ENCODE assay signal across 10 cellular contexts in the genomic region with DNA sequence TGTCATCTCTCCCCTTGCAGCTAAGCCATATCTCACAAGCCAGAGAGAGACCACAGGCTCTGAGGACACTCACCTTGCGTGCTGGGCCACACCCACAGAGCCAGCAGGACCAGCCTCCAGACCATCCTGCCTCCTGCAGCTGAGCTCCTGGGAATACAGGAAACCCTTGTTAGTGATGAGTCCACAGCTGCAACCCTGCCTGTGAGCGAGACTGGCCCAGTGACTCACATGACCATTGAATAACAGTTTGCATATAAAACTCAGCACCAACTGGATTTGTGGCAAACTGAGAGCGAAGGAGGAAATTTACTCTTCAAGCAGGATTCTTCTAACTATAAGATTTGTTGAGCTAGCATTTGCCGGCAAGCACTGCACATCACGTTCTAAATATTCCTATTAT. TPM values are rescaled to one million over a fixed set of nuclear protein-coding genes. Genes with fewer than 3 reads are reported as not detected.
A peak's percentile ranks its signal among the peaks of the same experiment; 100 is the strongest.
DNase-seq lines count a peak whose midpoint lies in the region; ATAC-seq and TF ChIP-seq lines count a peak whose summit lies in the region.
"Had no signal": no experiment of that assay in that cellular context is flagged by ENCODE, and none has a peak within 500 bp of the region (broad histone marks: within the 10 kb centered on the region; RNA-seq: fewer than 3 reads in every experiment).

No MANE protein-coding gene starts in this region.

- peak; percentile 81 for DNase-seq in AG09309 (ENCODE audit: low read depth)
- peak; percentile 83 for DNase-seq in NCI-H146 treated with DMSO at 0.1 percent for 48 hours (lab: John Stamatoyannopoulos, UW; ENCODE audit: unreplicated experiment)
- DNase-seq in epithelial cell of esophagus (ENCODE audit: low read depth): peak; percentile 89
- DNase-seq in body of pancreas: no peak
- no peak for DNase-seq in activated CD8-positive, alpha-beta T cell treated with anti-CD3 and anti-CD28 coated beads for 36 hours
- DNase-seq in SKM-1 treated with dmso at 0.1 percent for 144 hours (lab: John Stamatoyannopoulos, UW; ENCODE audit: unreplicated experiment): no peak
- DNase-seq: NCI-H187 had no signal

- H3K4me3 Mint-ChIP-seq in activated CD8-positive, alpha-beta T cell treated with anti-CD3 and anti-CD28 coated beads for 36 hours: no peak overlapping the region
- H3K4me3 Mint-ChIP-seq: activated T-helper 1 cell treated with anti-CD3 and anti-CD28 coated beads, Interleukin-12 subunit alpha, Interleukin-12 subunit beta, Interleukin-2, Interleukin-4 antibody, amounts not matched to agents 30 ng/mL and 10 ng/mL and 1 ng/mL, durations not matched to agents 14 hours and 24 hours and 36 hours had no signal

- POLR2A ChIA-PET in activated CD8-positive, alpha-beta T cell treated with anti-CD3 and anti-CD28 coated beads for 36 hours (lab: Charles Lee): interaction anchor here (1.4 kb wide), 1 partner anchor 15 kb away, joined by 3 read pairs; no protein-coding TSS in a partner anchor

- no peak for TF ChIP-seq CTCF in AG09309 (IDR thresholded peaks at IDR 0.05; ENCODE audit: control insufficient read depth, insufficient read depth, low read depth, low read length, missing control alignments)
- no peak for TF ChIP-seq CTCF in epithelial cell of esophagus (IDR thresholded peaks at IDR 0.05; ENCODE audit: insufficient read depth, low read depth, low read length, missing control alignments)
- no peak for TF ChIP-seq CTCF in body of pancreas (IDR thresholded peaks at IDR 0.05)
- no peak for TF ChIP-seq CTCF in activated CD8-positive, alpha-beta T cell treated with anti-CD3 and anti-CD28 coated beads for 36 hours (IDR thresholded peaks at IDR 0.05)

- peak overlapping the region; percentile 31 for H3K27ac ChIP-seq in muscle layer of colon (ENCODE audit: low read depth, low read length)
- H3K27ac ChIP-seq in body of pancreas: no peak overlapping the region

- H3K36me3 Mint-ChIP-seq in activated CD8-positive, alpha-beta T cell treated with anti-CD3 and anti-CD28 coated beads for 36 hours (ENCODE audit: low read depth): no peaks in the 10 kb centered on the region

- H3K9me3 ChIP-seq in muscle layer of colon (ENCODE audit: low read length) (no peaks in the 10 kb centered on the region), body of pancreas (no peaks in the 10 kb centered on the region)

- no peak overlapping the region for H3K27ac Mint-ChIP-seq in activated CD8-positive, alpha-beta T cell treated with anti-CD3 and anti-CD28 coated beads for 36 hours
- H3K27ac Mint-ChIP-seq: activated T-helper 1 cell treated with anti-CD3 and anti-CD28 coated beads, Interleukin-12 subunit alpha, Interleukin-12 subunit beta, Interleukin-2, Interleukin-4 antibody, amounts not matched to agents 30 ng/mL and 10 ng/mL and 1 ng/mL, durations not matched to agents 14 hours and 24 hours and 36 hours had no signal

- no peaks in the 10 kb centered on the region for H3K9me3 Mint-ChIP-seq in activated CD8-positive, alpha-beta T cell treated with anti-CD3 and anti-CD28 coated beads for 36 hours

- H3K4me3 ChIP-seq in AG09309 (ENCODE audit: control insufficient read depth, low read depth, low read length) (peak overlapping the region; percentile 68), epithelial cell of esophagus (ENCODE audit: low read length) (no peak overlapping the region), muscle layer of colon (ENCODE audit: low read depth in 1 of 2, low read length in 2 of 2) (peak overlapping the region in 1 of 2 donors; percentile 51), body of pancreas (no peak overlapping the region)

- no peak overlapping the region for H3K9ac ChIP-seq in muscle layer of colon (ENCODE audit: low read length)

- no peak for TF ChIP-seq POLR2A in body of pancreas (IDR thresholded peaks at IDR 0.05)

- ATAC-seq in HG02870 (IDR thresholded peaks at IDR 0.05; ENCODE audit: unreplicated experiment) (no peak), body of pancreas (no peak)
- ATAC-seq in activated CD8-positive, alpha-beta T cell treated with anti-CD3 and anti-CD28 coated beads for 36 hours: no peak

- intact Hi-C loops in body of pancreas (cut with DNase I): no loop called here
- intact Hi-C loops in activated CD8-positive, alpha-beta T cell treated with anti-CD3 and anti-CD28 coated beads for 36 hours (cut with micrococcal nuclease): no loop called here

- H3K36me3 ChIP-seq in muscle layer of colon (ENCODE audit: insufficient read depth, low read length) (peaks cover 15% of the 10 kb centered on the region), body of pancreas (replicated peaks in 1 of 2; ENCODE audit: insufficient read depth in 1 of 2, low read depth in 2 of 2) (no peaks in the 10 kb centered on the region)

- H3K27me3 ChIP-seq in muscle layer of colon (ENCODE audit: control insufficient read depth in 1 of 2, insufficient read depth in 2 of 2, low read length in 2 of 2) (peaks cover 0 to 7% of the 10 kb centered on the region in 2 donors), body of pancreas (peaks cover 0 to 11% of the 10 kb centered on the region in 2 donors)

- CTCF ChIA-PET in activated CD8-positive, alpha-beta T cell treated with anti-CD3 and anti-CD28 coated beads for 36 hours (lab: Charles Lee): no interaction called here

- peaks cover 41% of the 10 kb centered on the region for H3K27me3 Mint-ChIP-seq in activated CD8-positive, alpha-beta T cell treated with anti-CD3 and anti-CD28 coated beads for 36 hours

- peaks cover 15% of the 10 kb centered on the region for H3K4me1 Mint-ChIP-seq in activated CD8-positive, alpha-beta T cell treated with anti-CD3 and anti-CD28 coated beads for 36 hours (ENCODE audit: low read depth)

- WGBS in body of pancreas, 2 donors: 63 to 75% methylated on average over 5 of the region's 5 CpGs

- H3K4me1 ChIP-seq in muscle layer of colon (ENCODE audit: insufficient read depth, low read length) (no peaks in the 10 kb centered on the region), body of pancreas (peaks cover 5% of the 10 kb centered on the region)

RNA-seq across cellular contexts. Expression of a gene that starts 3.0 kb away (rescaled TPM):
- 1 to 10 TPM; 8.9 to 9.6 TPM for total RNA-seq in body of pancreas
- total RNA-seq in activated CD8-positive, alpha-beta T cell treated with anti-CD3 and anti-CD28 coated beads for 36 hours: not detected
- total RNA-seq: activated T-helper 1 cell treated with anti-CD3 and anti-CD28 coated beads, Interleukin-12 subunit alpha, Interleukin-12 subunit beta, Interleukin-2, Interleukin-4 antibody, amounts not matched to agents 30 ng/mL and 10 ng/mL and 1 ng/mL, durations not matched to agents 14 hours and 24 hours and 36 hours had no signal

Comparison
In these comparisons a context has a peak if more than half of its experiments do, and no peak if none do; other contexts are left out.
1. DNase-seq: peak in AG09309 (single experiment), NCI-H146 treated with DMSO at 0.1 percent for 48 hours (single experiment) and epithelial cell of esophagus (single experiment); none in body of pancreas (0 of 4), activated CD8-positive, alpha-beta T cell treated with anti-CD3 and anti-CD28 coated beads for 36 hours (single experiment) and SKM-1 treated with dmso at 0.1 percent for 144 hours (single experiment).
2. RNA of a gene that starts 3.0 kb away (total RNA-seq): 8.9 to 9.6 TPM in body of pancreas; not detected in activated CD8-positive, alpha-beta T cell treated with anti-CD3 and anti-CD28 coated beads for 36 hours; every median in the first group is over 4 times any median in the second.